ENCODE assay signal across 19 cellular contexts in the genomic region with DNA sequence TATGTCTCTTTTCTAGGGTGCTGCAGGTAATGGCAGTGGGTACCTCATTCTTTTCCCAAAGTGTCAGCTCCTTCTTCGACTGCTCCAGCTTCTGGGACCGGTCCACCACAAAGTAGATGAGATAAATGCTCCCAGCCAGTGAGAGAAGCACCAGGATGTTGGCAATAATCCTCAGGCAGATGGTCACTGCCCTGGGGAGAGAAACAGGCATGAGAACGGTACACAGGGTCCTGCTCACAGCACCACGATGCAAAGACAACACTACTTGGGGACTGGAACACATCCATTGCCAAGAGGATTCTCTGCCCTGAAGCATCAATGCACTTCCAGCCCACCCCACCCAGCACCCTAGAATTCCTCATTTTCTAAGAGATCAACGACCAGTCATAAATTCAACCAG. TPM values are rescaled to one million over a fixed set of nuclear protein-coding genes. Genes with fewer than 3 reads are reported as not detected.
DNase-seq lines count a peak whose midpoint lies in the region; ATAC-seq and TF ChIP-seq lines count a peak whose summit lies in the region.
"Had no signal": no experiment of that assay in that cellular context is flagged by ENCODE, and none has a peak within 500 bp of the region (broad histone marks: within the 10 kb centered on the region; RNA-seq: fewer than 3 reads in every experiment).

No MANE protein-coding gene starts in this region.

- peak overlapping the region; percentile 22 for H3K9ac ChIP-seq in neural progenitor cell
- H3K9ac ChIP-seq: BLaER1, GM23248 had no signal

- H3K79me2 ChIP-seq in neural progenitor cell (ENCODE audit: low read depth) = no peaks in the 10 kb centered on the region
- H3K79me2 ChIP-seq in GM23338 (replicated peaks; ENCODE audit: insufficient read depth) = no peaks in the 10 kb centered on the region

- H3K9me3 Mint-ChIP-seq in neural progenitor cell (no peaks in the 10 kb centered on the region), GM23338 (no peaks in the 10 kb centered on the region)
- H3K9me3 Mint-ChIP-seq: CD14-positive monocyte; CD4-positive, alpha-beta memory T cell had no signal

- H3K36me3 ChIP-seq in neural progenitor cell (no peaks in the 10 kb centered on the region), GM23338 (ENCODE audit: insufficient read depth) (no peaks in the 10 kb centered on the region)
- H3K36me3 ChIP-seq: BLaER1 had no signal

- H3K27ac ChIP-seq in neural progenitor cell (no peak overlapping the region), GM23338 (ENCODE audit: low read depth) (no peak overlapping the region)
- H3K27ac ChIP-seq: BLaER1, GM23248, HL-60 had no signal

- H3K27me3 Mint-ChIP-seq in neural progenitor cell (ENCODE audit: insufficient read depth, low read depth) = peaks cover 4% of the 10 kb centered on the region
- H3K27me3 Mint-ChIP-seq in GM23338 (ENCODE audit: insufficient read depth, low read depth, poor library complexity) = no peaks in the 10 kb centered on the region
- H3K27me3 Mint-ChIP-seq: CD4-positive, alpha-beta memory T cell had no signal

- no peaks in the 10 kb centered on the region for H3K9me3 ChIP-seq in neural progenitor cell (ENCODE audit: low read depth)
- H3K9me3 ChIP-seq: BLaER1 had no signal

- TF ChIP-seq CTCF in neural progenitor cell (IDR thresholded peaks at IDR 0.05) = no peak
- no peak for TF ChIP-seq CTCF in GM23338 (conservative IDR thresholded peaks at IDR 0.05; ENCODE audit: low read depth in 2 of 2)

- H3F3A ChIP-seq in neural progenitor cell (ENCODE audit: low read depth) = no peaks in the 10 kb centered on the region
- no peaks in the 10 kb centered on the region for H3F3A ChIP-seq in GM23338 (replicated peaks; ENCODE audit: low read depth)

- H2AFZ ChIP-seq in neural progenitor cell (replicated peaks) (no peak overlapping the region), GM23338 (no peak overlapping the region)
- H2AFZ ChIP-seq: GM23248 had no signal

- DNase-seq in NCI-H82 (lab: John Stamatoyannopoulos, UW) = peak; percentile 9
- no peak for DNase-seq in NCI-H82 treated with DMSO at 0.1 percent for 48 hours (lab: John Stamatoyannopoulos, UW; ENCODE audit: unreplicated experiment)
- DNase-seq in cerebellar nuclear complex (lab: John Stamatoyannopoulos, UW) = peak; percentile 85 to 88
- DNase-seq in neural progenitor cell (ENCODE audit: low spot score) = no peak
- no peak for DNase-seq in GM23338 (ENCODE audit: low spot score)
- DNase-seq in effector CD8-positive, alpha-beta T cell (lab: John Stamatoyannopoulos, UW) = no peak
- no peak for DNase-seq in NCI-H526 treated with DMSO at 0.1 percent for 48 hours (lab: John Stamatoyannopoulos, UW)
- DNase-seq: 8988T; Calu3; CD4-positive, alpha-beta memory T cell; GDM1; GM23248; HCEC 1CT had no signal

- H3K9me2 ChIP-seq in GM23338 (ENCODE audit: insufficient read depth) = no peaks in the 10 kb centered on the region

- H3K4me2 ChIP-seq in neural progenitor cell (no peak overlapping the region), GM23338 (no peak overlapping the region)
- H3K4me2 ChIP-seq: BLaER1 had no signal

- no peaks in the 10 kb centered on the region for H3K4me1 ChIP-seq in neural progenitor cell
- H3K4me1 ChIP-seq in GM23338 (ENCODE audit: insufficient read depth) = peaks cover 4% of the 10 kb centered on the region; the same call in 1 of the 2 replicates
- H3K4me1 ChIP-seq: BLaER1 had no signal

- ATAC-seq in GM23338 = no peak

- H4K20me1 ChIP-seq in neural progenitor cell (ENCODE audit: low read depth) = no peaks in the 10 kb centered on the region
- H4K20me1 ChIP-seq in GM23338 (replicated peaks; ENCODE audit: insufficient read depth) = no peaks in the 10 kb centered on the region
- H4K20me1 ChIP-seq: BLaER1 had no signal

- H3K4me3 ChIP-seq in neural progenitor cell = no peak overlapping the region
- no peak overlapping the region for H3K4me3 ChIP-seq in GM23338
- H3K4me3 ChIP-seq: BLaER1, GM23248 had no signal

- H3K27ac Mint-ChIP-seq in neural progenitor cell (no peak overlapping the region), GM23338 (no peak overlapping the region)
- H3K27ac Mint-ChIP-seq: CD14-positive monocyte; CD4-positive, alpha-beta memory T cell had no signal

- no peaks in the 10 kb centered on the region for H3K36me3 Mint-ChIP-seq in neural progenitor cell
- no peaks in the 10 kb centered on the region for H3K36me3 Mint-ChIP-seq in GM23338 (ENCODE audit: low read depth)
- H3K36me3 Mint-ChIP-seq: CD14-positive monocyte had no signal

- H3K4me1 Mint-ChIP-seq in neural progenitor cell (peaks cover 3% of the 10 kb centered on the region), GM23338 (peaks cover 6% of the 10 kb centered on the region; the same call in 2 of the 3 replicates)
- H3K4me1 Mint-ChIP-seq: CD14-positive monocyte; CD4-positive, alpha-beta memory T cell had no signal

- H3K27me3 ChIP-seq in neural progenitor cell = no peaks in the 10 kb centered on the region
- H3K27me3 ChIP-seq in GM23338 (ENCODE audit: insufficient read depth) = no peaks in the 10 kb centered on the region
- H3K27me3 ChIP-seq: BLaER1 had no signal

- H3K4me3 Mint-ChIP-seq in neural progenitor cell (no peak overlapping the region), GM23338 (no peak overlapping the region)
- H3K4me3 Mint-ChIP-seq: CD14-positive monocyte; CD4-positive, alpha-beta memory T cell had no signal

TF ChIP-seq in GM23338, 12 proteins besides CTCF, POLR2A, EP300 and RAD21:
- no peak for TF ChIP-seq POLR2AphosphoS5 (IDR thresholded peaks at IDR 0.05; ENCODE audit: low read depth)
- TF ChIP-seq EZH2 (IDR thresholded peaks at IDR 0.05; ENCODE audit: low read depth, unreplicated experiment) = no peak
- TF ChIP-seq ZNF331 (CRISPR knock-in tag; IDR thresholded peaks at IDR 0.05; ENCODE audit: low read depth) = no peak
- TF ChIP-seq CREB1 (CRISPR knock-in tag; IDR thresholded peaks at IDR 0.05; ENCODE audit: low read depth) = no peak

RNA-seq across cellular contexts. Expression of gene TMC3, which starts 22.4 kb away (rescaled TPM):
- 0.09 and 0.13 TPM in 2 replicates for total RNA-seq in neural progenitor cell (ENCODE audit: low replicate concordance)
- total RNA-seq in GM23338 (2014; rRNA removed; shearing (Covaris generic)) = not detected in 2 replicates
- 0.07 and 0.10 TPM in 2 replicates for polyA plus RNA-seq in GM23338 (2016; fragmentation: Nextera tagmentation; extraction: Ambion mirVana)
- total RNA-seq: A673; Calu3; CD4-positive, alpha-beta memory T cell; GM23248; HT1080 had no signal
- polyA plus RNA-seq: AG04450, CD14-positive monocyte, GM23248 had no signal

RNA-seq across cellular contexts. Expression of gene STARD5, which starts 27.7 kb away (rescaled TPM):
- 7.2 and 8.5 TPM in 2 replicates for total RNA-seq in neural progenitor cell (ENCODE audit: low replicate concordance)
- total RNA-seq in GM23338 (2014; rRNA removed; shearing (Covaris generic)) = 7.7 and 10.1 TPM in 2 replicates
- polyA plus RNA-seq in GM23338 (2016; fragmentation: Nextera tagmentation; extraction: Ambion mirVana) = 3.8 and 4.5 TPM in 2 replicates

Comparison
In these comparisons a context has a peak if more than half of its experiments do, and no peak if none do; other contexts are left out.
1. DNase-seq: peak in NCI-H82 (single experiment) and cerebellar nuclear complex (2 of 2); none in NCI-H82 treated with DMSO at 0.1 percent for 48 hours (single experiment), neural progenitor cell (single experiment), GM23338 (single experiment), effector CD8-positive, alpha-beta T cell (single experiment) and NCI-H526 treated with DMSO at 0.1 percent for 48 hours (single experiment).